ENCODE assay signal across 25 cellular contexts in the genomic region with DNA sequence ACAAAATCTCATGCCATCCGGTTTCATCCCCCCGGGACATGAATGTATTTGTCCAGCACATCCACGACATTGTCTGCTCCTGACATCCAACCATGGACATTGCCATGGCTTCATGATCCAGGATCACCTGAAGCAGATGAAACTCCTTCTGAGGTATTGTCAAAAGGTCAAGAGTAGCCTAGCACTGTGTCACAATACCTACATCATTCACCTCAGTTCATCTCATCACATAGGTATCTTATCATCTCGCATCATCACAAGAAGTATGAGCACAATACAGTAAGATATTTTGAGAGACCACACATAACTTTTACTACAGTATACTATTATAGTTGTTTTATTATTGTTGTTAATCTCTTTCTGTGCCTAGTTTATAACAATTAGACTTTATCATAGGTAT.
"Had no signal": no experiment of that assay in that cellular context is flagged by ENCODE, and none has a peak within 500 bp of the region (broad histone marks: within the 10 kb centered on the region; RNA-seq: fewer than 3 reads in every experiment).

No MANE protein-coding gene starts in this region.

- H3K27ac ChIP-seq: stomach, suprapubic skin, testis, thoracic aorta, thyroid gland, tibial artery, tibial nerve, transverse colon, upper lobe of left lung, upper lobe of right lung, uterus, vagina had no signal

- H3K9me3 ChIP-seq: suprapubic skin, testis, thyroid gland, uterus, vagina had no signal

- H3K4me1 ChIP-seq: stomach, suprapubic skin, testis, thyroid gland, tibial artery, tibial nerve, transverse colon, upper lobe of left lung, upper lobe of right lung, uterus, vagina had no signal

- ATAC-seq: stimulated activated effector memory CD8-positive, alpha-beta T cell treated with anti-CD3 and anti-CD28 coated beads, Interleukin-12 subunit alpha, Interleukin-12 subunit beta, amount 100 ng/mL, for 72 hours; stimulated activated memory B cell treated with anti-CD40 and anti-IgM and Interleukin-4, amounts not matched to agents 10 μg/mL and 1 μg/mL and 100 μg/mL, for 72 hours; stimulated activated naive B cell treated with anti-CD40 and anti-IgM and Interleukin-4, amounts not matched to agents 10 μg/mL and 1 μg/mL and 100 μg/mL, for 72 hours; stimulated activated naive CD8-positive, alpha-beta T cell treated with anti-CD3 and anti-CD28 coated beads, Interleukin-15, amount 100 ng/mL, for 72 hours; stimulated activated naive CD8-positive, alpha-beta T cell treated with anti-CD3 and anti-CD28 coated beads, Interleukin-15, Interleukin-2, amounts not matched to agents 100 U/mL and 50 U/mL, for 24 hours; upper lobe of right lung had no signal

- H3K27me3 ChIP-seq: stomach, suprapubic skin, testis, thyroid gland, tibial artery, tibial nerve, transverse colon, upper lobe of left lung, upper lobe of right lung, uterus, vagina had no signal

- DNase-seq: stimulated activated CD4-positive, alpha-beta T cell treated with anti-CD3 and anti-CD28 coated beads, Interleukin-2, amount 100 ng/mL, for 48 hours; stimulated activated CD4-positive, alpha-beta T cell treated with anti-CD3 and anti-CD28 coated beads, Interleukin-4, amount 100 ng/mL, for 1 hour; stimulated activated CD4-positive, alpha-beta T cell treated with anti-CD3 and anti-CD28 coated beads, Interleukin-4, amount 100 ng/mL, for 24 hours; stimulated activated CD4-positive, alpha-beta T cell treated with anti-CD3 and anti-CD28 coated beads, Interleukin-4, amount 100 ng/mL, for 4 hours; stimulated activated CD8-positive, alpha-beta memory T cell treated with anti-CD3 and anti-CD28 coated beads, Interleukin-4, amount 100 ng/mL, for 48 hours; stimulated activated naive B cell treated with anti-CD40 and anti-IgM and Interleukin-4, amounts not matched to agents 10 μg/mL and 1 μg/mL and 100 μg/mL, for 72 hours; stimulated activated naive CD4-positive, alpha-beta T cell; stimulated activated naive CD4-positive, alpha-beta T cell treated with Interleukin-2 at 50 U/mL for 16 hours; stimulated activated naive CD8-positive, alpha-beta T cell treated with anti-CD3 and anti-CD28 coated beads, Interleukin-15, amount 100 ng/mL, for 72 hours; stimulated activated naive CD8-positive, alpha-beta T cell treated with anti-CD3 and anti-CD28 coated beads, Interleukin-15, Interleukin-2, amounts not matched to agents 100 U/mL and 50 U/mL, for 24 hours; stomach; substantia nigra; testis; thyroid gland; tibial artery; transverse colon; upper lobe of left lung; upper lobe of right lung; uterus had no signal

- H3K36me3 ChIP-seq: stomach, suprapubic skin, thoracic aorta, thyroid gland, tibial artery, transverse colon, upper lobe of left lung, upper lobe of right lung, uterus, vagina had no signal

- H3K4me3 ChIP-seq: stomach, suprapubic skin, testis, thoracic aorta, thyroid gland, tibial artery, tibial nerve, transverse colon, upper lobe of left lung, upper lobe of right lung, uterus, vagina had no signal
